Comparison of ENCODE assay signal across 13 cellular contexts in genomic region chr10:102631525-102632393, GRCh38. TPM values are rescaled to one million over a fixed set of nuclear protein-coding genes. Genes with fewer than 3 reads are reported as not detected.
DNase-seq lines count a peak whose midpoint lies in the region; ATAC-seq, FAIRE-seq and TF ChIP-seq lines count a peak whose summit lies in the region.
"Had no signal": no experiment of that assay in that cellular context is flagged by ENCODE, and none has a peak within 500 bp of the region (broad histone marks: within the 10 kb centered on the region; RNA-seq: fewer than 3 reads in every experiment).

No MANE protein-coding gene starts in this region.

- no peak overlapping the region for H3K4me3 Mint-ChIP-seq in MCF 10A (ENCODE audit: unreplicated experiment)
- H3K4me3 Mint-ChIP-seq in astrocyte (ENCODE audit: unreplicated experiment): peak overlapping the region; percentile 6

- no peaks in the 10 kb centered on the region for H4K20me1 ChIP-seq in astrocyte (ENCODE audit: insufficient read depth, low read length)

- H3K36me3 ChIP-seq in breast epithelium: no peaks in the 10 kb centered on the region
- no peaks in the 10 kb centered on the region for H3K36me3 ChIP-seq in astrocyte (ENCODE audit: insufficient read depth, low read length)
- H3K36me3 ChIP-seq in mucosa of descending colon (ENCODE audit: low read depth): no peaks in the 10 kb centered on the region
- H3K36me3 ChIP-seq in upper lobe of left lung: peaks cover 0 to 10% (median 2%) of the 10 kb centered on the region in 4 donors

- H3K27me3 Mint-ChIP-seq in MCF 10A (ENCODE audit: insufficient read depth, unreplicated experiment) (no peaks in the 10 kb centered on the region), astrocyte (ENCODE audit: low read depth, unreplicated experiment) (no peaks in the 10 kb centered on the region)
- H3K27me3 Mint-ChIP-seq: progenitor cell of endocrine pancreas had no signal

- H3K27me3 ChIP-seq in breast epithelium (no peaks in the 10 kb centered on the region), astrocyte (ENCODE audit: insufficient read depth, low read length) (no peaks in the 10 kb centered on the region), upper lobe of left lung (no peaks in the 10 kb centered on the region)
- H3K27me3 ChIP-seq: esophagus muscularis mucosa had no signal

- whole genome bisulfite sequencing in upper lobe of left lung, 2 donors: 91 to 95% methylated on average over 5 to 10 of the region's 10 CpGs

- no peak for TF ChIP-seq EP300 in upper lobe of left lung (IDR thresholded peaks at IDR 0.05)

- TF ChIP-seq CTCF in MCF 10A (IDR thresholded peaks at IDR 0.05; ENCODE audit: unreplicated experiment): no peak
- no peak for TF ChIP-seq CTCF in breast epithelium (IDR thresholded peaks at IDR 0.05)
- no peak for TF ChIP-seq CTCF in astrocyte (IDR thresholded peaks at IDR 0.05; ENCODE audit: insufficient read depth, low read depth, low read length)
- TF ChIP-seq CTCF in mucosa of descending colon (IDR thresholded peaks at IDR 0.05): no peak
- no peak for TF ChIP-seq CTCF in upper lobe of left lung (IDR thresholded peaks at IDR 0.05)

- DNase-seq in MCF 10A (ENCODE audit: unreplicated experiment): no peak
- no peak for DNase-seq in breast epithelium (ENCODE audit: low spot score in 2 of 2)
- DNase-seq in astrocyte (ENCODE audit: low read depth): no peak
- peak in 2 of 3 donors; percentile 12 to 22 for DNase-seq in mucosa of descending colon
- no peak for DNase-seq in upper lobe of left lung
- DNase-seq in AG20443 (ENCODE audit: low spot score): no peak
- DNase-seq in GDM1 (lab: John Stamatoyannopoulos, UW): no peak
- no peak for DNase-seq in stimulated activated CD4-positive, alpha-beta T cell treated with anti-CD3 and anti-CD28 coated beads, Interleukin-15, amount 100 ng/mL, for 24 hours
- DNase-seq: activated CD4-positive, alpha-beta T cell treated with anti-CD3 and anti-CD28 coated beads for 4 hours; SHP77 had no signal

- H3K4me1 ChIP-seq in breast epithelium (peaks cover 10 to 13% of the 10 kb centered on the region in 2 donors), astrocyte (ENCODE audit: insufficient read depth, low read length) (peaks cover 62% of the 10 kb centered on the region), mucosa of descending colon (ENCODE audit: low read depth) (peaks cover 14% of the 10 kb centered on the region), upper lobe of left lung (peaks cover 64 to 76% (median 67%) of the 10 kb centered on the region in 4 donors)

- no TSS peak for BruUV-seq in MCF 10A (replicated peaks; lab: Mats Ljungman, UMichigan)

- H2AFZ ChIP-seq in astrocyte (ENCODE audit: low read depth, low read length): no peak overlapping the region

- H3K36me3 Mint-ChIP-seq in MCF 10A (ENCODE audit: insufficient read depth, unreplicated experiment) (no peaks in the 10 kb centered on the region), astrocyte (ENCODE audit: low read depth, unreplicated experiment) (no peaks in the 10 kb centered on the region)

- H3K79me2 ChIP-seq in astrocyte (ENCODE audit: insufficient read depth, low read length): no peaks in the 10 kb centered on the region

- CTCF ChIA-PET in MCF 10A (lab: Yijun Ruan, JAX): interaction anchor here (0.7 kb wide), 1 partner anchor 461 kb away, joined by 3 read pairs; no protein-coding TSS in a partner anchor

- TF ChIP-seq POLR2A in breast epithelium (IDR thresholded peaks at IDR 0.05) (no peak), upper lobe of left lung (IDR thresholded peaks at IDR 0.05) (no peak)

- H3K9me3 ChIP-seq in breast epithelium: no peaks in the 10 kb centered on the region
- H3K9me3 ChIP-seq in astrocyte (ENCODE audit: insufficient read depth, low read depth, low read length): no peaks in the 10 kb centered on the region
- H3K9me3 ChIP-seq in mucosa of descending colon: no peaks in the 10 kb centered on the region
- H3K9me3 ChIP-seq in upper lobe of left lung: no peaks in the 10 kb centered on the region
- H3K9me3 ChIP-seq: esophagus muscularis mucosa had no signal

- POLR2A ChIA-PET in MCF 10A (lab: Yijun Ruan, JAX): interaction anchor here (0.6 to 1.7 kb wide), 3 partner anchors 10 to 112 kb away, joined by 3 to 8 read pairs (median 3); partner anchors contain the start of gene WBP1L

- H3K4me1 Mint-ChIP-seq in MCF 10A (ENCODE audit: insufficient read depth, unreplicated experiment) (peaks cover 45% of the 10 kb centered on the region), astrocyte (ENCODE audit: low read depth, unreplicated experiment) (peaks cover 76% of the 10 kb centered on the region)

- H3K9me3 Mint-ChIP-seq in MCF 10A (ENCODE audit: unreplicated experiment) (no peaks in the 10 kb centered on the region), astrocyte (ENCODE audit: unreplicated experiment) (no peaks in the 10 kb centered on the region)

- intact Hi-C loops in MCF 10A (cut with micrococcal nuclease) (no loop called here), breast epithelium (cut with DNase I; ENCODE audit: low total_unique reads) (no loop called here), mucosa of descending colon (cut with DNase I, micrococcal nuclease) (no loop called here)

- peak overlapping the region; percentile 64 for H3K4me2 ChIP-seq in astrocyte (ENCODE audit: low read length)

- H3K27ac Mint-ChIP-seq in MCF 10A (ENCODE audit: low read depth, unreplicated experiment) (peak overlapping the region; percentile 20), astrocyte (ENCODE audit: unreplicated experiment) (peak overlapping the region; percentile 31)
- H3K27ac Mint-ChIP-seq: progenitor cell of endocrine pancreas had no signal

- no peak overlapping the region for H3K9ac ChIP-seq in astrocyte (ENCODE audit: low read length)

- peak overlapping the region in 1 of 2 donors; percentile 98 for H3K27ac ChIP-seq in breast epithelium
- no peak overlapping the region for H3K27ac ChIP-seq in astrocyte (ENCODE audit: low read depth, low read length)
- H3K27ac ChIP-seq in upper lobe of left lung: peak overlapping the region; percentile 74 to 87 (median 78)

- ATAC-seq in mucosa of descending colon (no peak), upper lobe of left lung (ENCODE audit: low FRiP score in 2 of 2) (no peak)
- ATAC-seq: HCT116 had no signal

- no peak overlapping the region for H3K4me3 ChIP-seq in breast epithelium
- no peak overlapping the region for H3K4me3 ChIP-seq in astrocyte (ENCODE audit: insufficient read depth, low read depth, low read length)
- no peak overlapping the region for H3K4me3 ChIP-seq in mucosa of descending colon
- no peak overlapping the region for H3K4me3 ChIP-seq in upper lobe of left lung
- H3K4me3 ChIP-seq: esophagus muscularis mucosa had no signal

- FAIRE-seq in astrocyte (lab: Jason Lieb, UNC): no peak

RNA-seq across cellular contexts. Expression of gene TRIM8, which starts 12.5 kb away (rescaled TPM):
- total RNA-seq in MCF 10A (2022) (73.5 and 78.1 TPM in 2 replicates), breast epithelium (100 to 1,000 TPM in 1 of 3 donors, 10 to 100 TPM in 2; 74.6 to 128 (median 88.8) TPM), astrocyte (103 and 117 TPM in 2 replicates), mucosa of descending colon (10 to 100 TPM; 65.5 to 89.9 (median 71.3) TPM), upper lobe of left lung (100 to 1,000 TPM; 162 to 279 (median 177) TPM)

Comparison
In these comparisons a context has a peak if more than half of its experiments do, and no peak if none do; other contexts are left out.
1. DNase-seq: peak in mucosa of descending colon (2 of 3); none in MCF 10A (single experiment), breast epithelium (0 of 2), astrocyte (single experiment), upper lobe of left lung (0 of 2), AG20443 (single experiment), GDM1 (single experiment) and stimulated activated CD4-positive, alpha-beta T cell treated with anti-CD3 and anti-CD28 coated beads, Interleukin-15, amount 100 ng/mL, for 24 hours (single experiment).